In genomic region chr17:10628756-10629155, GRCh38 we compare ENCODE assay signal across 13 cellular contexts. TPM values are rescaled to one million over a fixed set of nuclear protein-coding genes. Genes with fewer than 3 reads are reported as not detected.
DNase-seq lines count a peak whose midpoint lies in the region; ATAC-seq and TF ChIP-seq lines count a peak whose summit lies in the region.
"Had no signal": no experiment of that assay in that cellular context is flagged by ENCODE, and none has a peak within 500 bp of the region (broad histone marks: within the 10 kb centered on the region; RNA-seq: fewer than 3 reads in every experiment).

No MANE protein-coding gene starts in this region.

- no peak overlapping the region for H3K4me3 Mint-ChIP-seq in glutamatergic neuron (ENCODE audit: unreplicated experiment)
- H3K4me3 Mint-ChIP-seq: activated CD4-positive, alpha-beta memory T cell treated with anti-CD3 and anti-CD28 coated beads for 36 hours had no signal

- in situ Hi-C loops in Panc1 (cut with HindIII; ENCODE audit: low pct_unique_long_range_greater_than_20kb, low sequenced_read_pairs): no loop called here

- no peaks in the 10 kb centered on the region for H4K20me1 ChIP-seq in DOHH2 (ENCODE audit: control insufficient read depth, insufficient read depth, low read depth, low read length)

- no peaks in the 10 kb centered on the region for H3K79me2 ChIP-seq in DOHH2 (ENCODE audit: control insufficient read depth, low read length)

- H3K27ac Mint-ChIP-seq in glutamatergic neuron (ENCODE audit: unreplicated experiment): no peak overlapping the region
- H3K27ac Mint-ChIP-seq: activated CD4-positive, alpha-beta memory T cell treated with anti-CD3 and anti-CD28 coated beads for 36 hours had no signal

- H3K27me3 ChIP-seq in DOHH2 (ENCODE audit: control insufficient read depth, low read length) (no peaks in the 10 kb centered on the region), Panc1 (ENCODE audit: control insufficient read depth, insufficient read depth, low read length) (no peaks in the 10 kb centered on the region)
- H3K27me3 ChIP-seq: upper lobe of left lung had no signal

- H3K27me3 Mint-ChIP-seq in glutamatergic neuron (ENCODE audit: unreplicated experiment): peaks cover 4% of the 10 kb centered on the region
- H3K27me3 Mint-ChIP-seq: activated CD4-positive, alpha-beta memory T cell treated with anti-CD3 and anti-CD28 coated beads for 36 hours had no signal

- H3K9me2 ChIP-seq in DOHH2 (replicated peaks; ENCODE audit: control insufficient read depth, low read length): no peaks in the 10 kb centered on the region

- TF ChIP-seq CTCF in AG04449 (IDR thresholded peaks at IDR 0.05; ENCODE audit: insufficient read depth, low read length, missing control alignments): peak; percentile 18
- TF ChIP-seq CTCF in DOHH2 (IDR thresholded peaks at IDR 0.05; ENCODE audit: low read depth, low read length, poor library complexity, severe bottlenecking): peak; percentile 61
- peak; percentile 68 for TF ChIP-seq CTCF in Panc1 (IDR thresholded peaks at IDR 0.05)
- peak; percentile 73 for TF ChIP-seq CTCF in glutamatergic neuron (IDR thresholded peaks at IDR 0.05; ENCODE audit: partially characterized antibody, unreplicated experiment)

- no TSS peak for BruUV-seq in Panc1 (replicated peaks; lab: Mats Ljungman, UMichigan)

- no peak overlapping the region for H3K4me2 ChIP-seq in DOHH2 (ENCODE audit: low read length)

- no peaks in the 10 kb centered on the region for H3K4me1 Mint-ChIP-seq in glutamatergic neuron (ENCODE audit: low read depth, unreplicated experiment)

- intact Hi-C loops in Panc1 (cut with micrococcal nuclease; ENCODE audit: unreplicated experiment): no loop called here

- peaks cover 6% of the 10 kb centered on the region for H3K4me1 ChIP-seq in DOHH2 (ENCODE audit: control insufficient read depth, low read length)
- no peaks in the 10 kb centered on the region for H3K4me1 ChIP-seq in Panc1 (ENCODE audit: control insufficient read depth, insufficient read depth, low read length)
- H3K4me1 ChIP-seq: prostate gland, upper lobe of left lung had no signal

- peaks cover 2% of the 10 kb centered on the region for H3K9me3 Mint-ChIP-seq in glutamatergic neuron (ENCODE audit: unreplicated experiment)
- H3K9me3 Mint-ChIP-seq: activated CD4-positive, alpha-beta memory T cell treated with anti-CD3 and anti-CD28 coated beads for 36 hours had no signal

- no peaks in the 10 kb centered on the region for H3F3A ChIP-seq in DOHH2 (ENCODE audit: control insufficient read depth, insufficient read depth)

- POLR2A ChIA-PET in AG04449 (lab: Yijun Ruan, JAX) (no interaction called here), Panc1 (lab: Charles Lee) (no interaction called here)

- no peak overlapping the region for H3K4me3 ChIP-seq in AG04449 (ENCODE audit: low read depth, low read length)
- no peak overlapping the region for H3K4me3 ChIP-seq in DOHH2 (ENCODE audit: low read length)
- no peak overlapping the region for H3K4me3 ChIP-seq in Panc1 (ENCODE audit: low read depth in 2 of 2, low read length in 2 of 2)
- H3K4me3 ChIP-seq: prostate gland, upper lobe of left lung had no signal

- no peak for DNase-seq in AG04449 (ENCODE audit: low read depth, low spot score)
- no peak for DNase-seq in Panc1 (ENCODE audit: low read depth, low spot score)
- peak; percentile 45 for DNase-seq in glutamatergic neuron
- no peak for DNase-seq in kidney tubule cell (ENCODE audit: low spot score)
- DNase-seq in NCI-H2196 treated with DMSO at 0.1 percent for 48 hours (lab: John Stamatoyannopoulos, UW; ENCODE audit: unreplicated experiment): no peak
- DNase-seq in NCI-H446 (lab: John Stamatoyannopoulos, UW): no peak
- no peak for DNase-seq in CD1c-positive myeloid dendritic cell (ENCODE audit: extremely low spot score)
- DNase-seq: activated CD4-positive, alpha-beta memory T cell treated with anti-CD3 and anti-CD28 coated beads for 36 hours; left cardiac atrium; NCI-H226; upper lobe of left lung had no signal

- CTCF ChIA-PET in AG04449 (lab: Yijun Ruan, JAX) (interaction anchor here (1.2 to 11.6 kb wide), 12 partner anchors 11 to 516 kb away, joined by 3 to 204 read pairs (median 12); partner anchors contain the start of genes ADPRM and SCO1), Panc1 (lab: Charles Lee) (interaction anchor here (0.5 kb wide), 1 partner anchor 721 kb away, joined by 3 read pairs; no protein-coding TSS in a partner anchor)

- H3K9me3 ChIP-seq in DOHH2 (ENCODE audit: control insufficient read depth, insufficient read depth, low read length): no peaks in the 10 kb centered on the region
- H3K9me3 ChIP-seq in Panc1 (ENCODE audit: control insufficient read depth, insufficient read depth, low read depth, low read length): no peaks in the 10 kb centered on the region
- H3K9me3 ChIP-seq: prostate gland, upper lobe of left lung had no signal

- no peak overlapping the region for H3K27ac ChIP-seq in DOHH2 (ENCODE audit: low read depth, low read length)
- H3K27ac ChIP-seq in Panc1 (ENCODE audit: low read length): no peak overlapping the region
- H3K27ac ChIP-seq: prostate gland, upper lobe of left lung had no signal

- ATAC-seq in Panc1: no peak
- ATAC-seq: left cardiac atrium had no signal

- H3K36me3 Mint-ChIP-seq in glutamatergic neuron (ENCODE audit: unreplicated experiment): no peaks in the 10 kb centered on the region

- H3K36me3 ChIP-seq in DOHH2 (ENCODE audit: control insufficient read depth, low read length): no peaks in the 10 kb centered on the region
- no peaks in the 10 kb centered on the region for H3K36me3 ChIP-seq in Panc1 (ENCODE audit: control insufficient read depth, insufficient read depth, low read length)
- H3K36me3 ChIP-seq: prostate gland had no signal

RNA-seq across cellular contexts. Expression of gene MYH3, which starts 28.4 kb away (rescaled TPM):
- total RNA-seq in Panc1 (2021; ENCODE audit: unreplicated experiment) (1.6 TPM), glutamatergic neuron (ENCODE audit: unreplicated experiment) (2.1 TPM)
- 0.91 TPM for polyA plus RNA-seq in Panc1 (2012; ENCODE audit: insufficient read length)

Comparison
In these comparisons a context has a peak if more than half of its experiments do, and no peak if none do; other contexts are left out.
1. CTCF ChIP-seq: peak in every context shown above with its lines; median percentile 73 in glutamatergic neuron; 68 in Panc1; 61 in DOHH2; 18 in AG04449.